Comparison of ENCODE assay signal across 18 cellular contexts in genomic region chr12:58388261-58388660, GRCh38.
DNase-seq lines count a peak whose midpoint lies in the region; ATAC-seq, FAIRE-seq and TF ChIP-seq lines count a peak whose summit lies in the region.
"Had no signal": no experiment of that assay in that cellular context is flagged by ENCODE, and none has a peak within 500 bp of the region (broad histone marks: within the 10 kb centered on the region; RNA-seq: fewer than 3 reads in every experiment).

No MANE protein-coding gene starts in this region.

- H4K20me1 ChIP-seq in astrocyte (ENCODE audit: insufficient read depth, low read length) = no peaks in the 10 kb centered on the region
- no peaks in the 10 kb centered on the region for H4K20me1 ChIP-seq in H9 (ENCODE audit: control insufficient read depth, insufficient read depth, insufficient read length)

- H2BK15ac ChIP-seq in mesenchymal stem cell (ENCODE audit: low read depth, poor library complexity, severe bottlenecking) (no peak overlapping the region), H9 (ENCODE audit: low read depth, low read length) (no peak overlapping the region)

- no peak overlapping the region for H3K4me3 Mint-ChIP-seq in astrocyte (ENCODE audit: unreplicated experiment)
- H3K4me3 Mint-ChIP-seq in H9 = no peak overlapping the region
- H3K4me3 Mint-ChIP-seq: CD4-positive, alpha-beta memory T cell; IgD-negative memory B cell had no signal

- H3K27ac ChIP-seq in astrocyte (ENCODE audit: low read depth, low read length) (peak overlapping the region; percentile 57), mesenchymal stem cell (ENCODE audit: low read length, poor library complexity, severe bottlenecking) (no peak overlapping the region), body of pancreas (no peak overlapping the region), H9 (ENCODE audit: insufficient read length, low read depth, low read length) (no peak overlapping the region)
- H3K27ac ChIP-seq: SK-N-MC had no signal

- H3K36me3 ChIP-seq in astrocyte (ENCODE audit: insufficient read depth, low read length) (no peaks in the 10 kb centered on the region), mesenchymal stem cell (ENCODE audit: control insufficient read depth in 1 of 2, insufficient read depth in 2 of 2, low read depth in 1 of 2, low read length in 2 of 2) (no peaks in the 10 kb centered on the region), body of pancreas (replicated peaks in 1 of 2; ENCODE audit: insufficient read depth in 1 of 2, low read depth in 2 of 2) (no peaks in the 10 kb centered on the region)

- H2AK5ac ChIP-seq in mesenchymal stem cell (ENCODE audit: low read length, severe bottlenecking) (peak overlapping the region; percentile 7), H9 (ENCODE audit: insufficient read length, low read length) (no peak overlapping the region)

- no peak overlapping the region for H3T11ph ChIP-seq in H9 (ENCODE audit: low read length)

- peak overlapping the region; percentile 0 for H2AFZ ChIP-seq in astrocyte (ENCODE audit: low read depth, low read length)
- no peak overlapping the region for H2AFZ ChIP-seq in mesenchymal stem cell (ENCODE audit: low read depth, low read length)
- no peak overlapping the region for H2AFZ ChIP-seq in H9 (ENCODE audit: low read length)

- H3K23me2 ChIP-seq in H9 (ENCODE audit: insufficient read length, low read depth, low read length, poor library complexity, severe bottlenecking) = no peaks in the 10 kb centered on the region

- peak; percentile 18 for DNase-seq in ELR (ENCODE audit: low read depth)
- peak; percentile 59 for DNase-seq in M059J (ENCODE audit: low read depth)
- peak; percentile 30 for DNase-seq in astrocyte (ENCODE audit: low read depth)
- no peak for DNase-seq in mesenchymal stem cell
- DNase-seq in body of pancreas = no peak
- no peak for DNase-seq in GOT3 (lab: John Stamatoyannopoulos, UW)
- DNase-seq in H9 = no peak
- DNase-seq: CD4-positive, alpha-beta memory T cell; DND-41; GF-D8; H7; NCI-H187; NK-92 treated with Interleukin-12 subunit alpha and Interleukin-12 subunit beta, amount 100 ng/mL, for 24 hours had no signal

- peaks cover 19% of the 10 kb centered on the region for H3K4me1 ChIP-seq in astrocyte (ENCODE audit: insufficient read depth, low read length)
- no peaks in the 10 kb centered on the region for H3K4me1 ChIP-seq in mesenchymal stem cell (ENCODE audit: control insufficient read depth, insufficient read depth, low read depth, low read length)
- H3K4me1 ChIP-seq in body of pancreas = no peaks in the 10 kb centered on the region
- peaks cover 4% of the 10 kb centered on the region; the same call in 1 of the 2 replicates for H3K4me1 ChIP-seq in H9 (ENCODE audit: insufficient read depth, low read length)

- H2BK5ac ChIP-seq in mesenchymal stem cell (ENCODE audit: low read depth, low read length, poor library complexity, severe bottlenecking) (no peak overlapping the region), H9 (ENCODE audit: insufficient read length, low read length) (no peak overlapping the region)

- no peaks in the 10 kb centered on the region for H3K79me2 ChIP-seq in astrocyte (ENCODE audit: insufficient read depth, low read length)
- H3K79me2 ChIP-seq in H9 (ENCODE audit: insufficient read depth, low read length) = no peaks in the 10 kb centered on the region

- no peak overlapping the region for H3K56ac ChIP-seq in H9 (ENCODE audit: insufficient read length, low read depth, low read length)

- H3K18ac ChIP-seq in mesenchymal stem cell (ENCODE audit: low read depth in 1 of 2, low read length in 2 of 2) (no peak overlapping the region), H9 (ENCODE audit: insufficient read length, low read depth, low read length) (no peak overlapping the region)

- H3K9me3 ChIP-seq in astrocyte (ENCODE audit: insufficient read depth, low read depth, low read length) (no peaks in the 10 kb centered on the region), mesenchymal stem cell (ENCODE audit: control insufficient read depth, low read length) (no peaks in the 10 kb centered on the region), body of pancreas (no peaks in the 10 kb centered on the region), H9 (ENCODE audit: control insufficient read depth, low read depth, low read length) (no peaks in the 10 kb centered on the region)

- TF ChIP-seq CTCF in astrocyte (IDR thresholded peaks at IDR 0.05; ENCODE audit: insufficient read depth, low read depth, low read length) (no peak), body of pancreas (IDR thresholded peaks at IDR 0.05) (no peak), H9 (conservative IDR thresholded peaks at IDR 0.05) (no peak)

- no peaks in the 10 kb centered on the region for H3K36me3 Mint-ChIP-seq in astrocyte (ENCODE audit: low read depth, unreplicated experiment)
- H3K36me3 Mint-ChIP-seq in H9 (ENCODE audit: insufficient read depth in 1 of 3, low read depth in 3 of 3) = no peaks in the 10 kb centered on the region; a peak in 1 of 7 replicates
- H3K36me3 Mint-ChIP-seq: CD4-positive, alpha-beta memory T cell had no signal

- H2BK120ac ChIP-seq in mesenchymal stem cell (ENCODE audit: low read depth, low read length) (no peak overlapping the region), H9 (ENCODE audit: low read depth, low read length, poor library complexity, severe bottlenecking) (no peak overlapping the region)

- H3K4me1 Mint-ChIP-seq in astrocyte (ENCODE audit: low read depth, unreplicated experiment) = peaks cover 28% of the 10 kb centered on the region
- H3K4me1 Mint-ChIP-seq in H9 = peaks cover 5 to 9% of the 10 kb centered on the region in 2 experiments
- H3K4me1 Mint-ChIP-seq: CD4-positive, alpha-beta memory T cell; IgD-negative memory B cell had no signal

- H3K79me1 ChIP-seq in mesenchymal stem cell (replicated peaks; ENCODE audit: low read length, poor library complexity, severe bottlenecking) (no peaks in the 10 kb centered on the region), H9 (ENCODE audit: insufficient read depth, low read depth, low read length, poor library complexity, severe bottlenecking) (no peaks in the 10 kb centered on the region)

- H3K9me3 Mint-ChIP-seq in astrocyte (ENCODE audit: unreplicated experiment) (no peaks in the 10 kb centered on the region), H9 (no peaks in the 10 kb centered on the region; a peak in 2 of 5 replicates)
- H3K9me3 Mint-ChIP-seq: CD4-positive, alpha-beta memory T cell; IgD-negative memory B cell had no signal

- TF ChIP-seq POLR2A in body of pancreas (IDR thresholded peaks at IDR 0.05) = no peak

- H4K5ac ChIP-seq in H9 (ENCODE audit: insufficient read length, low read depth, low read length) = no peak overlapping the region

- H3K4me2 ChIP-seq in astrocyte (ENCODE audit: low read length) = peak overlapping the region; percentile 28
- no peak overlapping the region for H3K4me2 ChIP-seq in mesenchymal stem cell (ENCODE audit: low read length, poor library complexity, severe bottlenecking)
- H3K4me2 ChIP-seq in H9 (ENCODE audit: insufficient read depth, insufficient read length, low read length) = no peak overlapping the region

- H3K23ac ChIP-seq in mesenchymal stem cell (ENCODE audit: low read length in 2 of 2) = no peak overlapping the region
- no peak overlapping the region for H3K23ac ChIP-seq in H9 (ENCODE audit: insufficient read length, low read depth, low read length)

- H3K9ac ChIP-seq in astrocyte (ENCODE audit: low read length) (no peak overlapping the region), mesenchymal stem cell (ENCODE audit: low read length) (no peak overlapping the region), H9 (ENCODE audit: extremely low read depth, insufficient read length, low read length) (no peak overlapping the region)

- no peak overlapping the region for H4K8ac ChIP-seq in mesenchymal stem cell (ENCODE audit: low read length)
- H4K8ac ChIP-seq in H9 (replicated peaks; ENCODE audit: insufficient read length, low read depth, low read length) = no peak overlapping the region

- ATAC-seq in HG03039 (IDR thresholded peaks at IDR 0.05; ENCODE audit: unreplicated experiment) = no peak
- no peak for ATAC-seq in body of pancreas
- ATAC-seq: Right ventricle myocardium inferior had no signal

- H3K4me3 ChIP-seq in astrocyte (ENCODE audit: insufficient read depth, low read depth, low read length) = no peak overlapping the region
- no peak overlapping the region for H3K4me3 ChIP-seq in mesenchymal stem cell (ENCODE audit: insufficient read depth in 1 of 2, low read depth in 1 of 2, low read length in 2 of 2)
- no peak overlapping the region for H3K4me3 ChIP-seq in body of pancreas
- H3K4me3 ChIP-seq: SK-N-MC had no signal

- no peak overlapping the region for H3K14ac ChIP-seq in mesenchymal stem cell (ENCODE audit: low read length in 2 of 2)
- H3K14ac ChIP-seq in H9 (ENCODE audit: insufficient read depth, low read length) = no peak overlapping the region

- 94% methylated on average over 1 of the region's 2 CpGs for WGBS in mesenchymal stem cell
- 75 to 76% methylated on average over 2 of the region's 2 CpGs for WGBS in body of pancreas, 2 donors
- no CpG with 5 or more reads among the region's 2 CpGs for WGBS in H9 (ENCODE audit: extremely low coverage, insufficient read length, low lambda C conversion rate)

- H4K91ac ChIP-seq in mesenchymal stem cell (ENCODE audit: low read length) = no peak overlapping the region
- H4K91ac ChIP-seq in H9 (ENCODE audit: insufficient read length, low read depth, low read length) = no peak overlapping the region

- H2BK12ac ChIP-seq in mesenchymal stem cell (ENCODE audit: low read length in 2 of 2) (no peak overlapping the region), H9 (ENCODE audit: insufficient read length, low read depth, low read length) (no peak overlapping the region)

- H3K27me3 Mint-ChIP-seq in astrocyte (ENCODE audit: low read depth, unreplicated experiment) (no peaks in the 10 kb centered on the region), H9 (ENCODE audit: low read depth) (no peaks in the 10 kb centered on the region)

- no peak for FAIRE-seq in astrocyte (lab: Jason Lieb, UNC)
- FAIRE-seq: GM12891 had no signal

- H3K27me3 ChIP-seq in astrocyte (ENCODE audit: insufficient read depth, low read length) (no peaks in the 10 kb centered on the region), mesenchymal stem cell (ENCODE audit: control insufficient read depth in 1 of 2, insufficient read depth in 1 of 2, low read length in 2 of 2) (no peaks in the 10 kb centered on the region), body of pancreas (no peaks in the 10 kb centered on the region), H9 (ENCODE audit: insufficient read depth, low read length) (no peaks in the 10 kb centered on the region)

- no peak overlapping the region for H2BK20ac ChIP-seq in H9 (ENCODE audit: low read depth, low read length, poor library complexity, severe bottlenecking)

- H3K27ac Mint-ChIP-seq in astrocyte (ENCODE audit: unreplicated experiment) (peak overlapping the region; percentile 44), H9 (no peak overlapping the region)
- H3K27ac Mint-ChIP-seq: IgD-negative memory B cell had no signal

- intact Hi-C loops in body of pancreas (cut with DNase I) = no loop called here

- H3K4ac ChIP-seq in mesenchymal stem cell (ENCODE audit: low read depth in 1 of 2, low read length in 2 of 2) = no peak overlapping the region
- no peak overlapping the region for H3K4ac ChIP-seq in H9 (ENCODE audit: low read depth, low read length)

Comparison
In these comparisons a context has a peak if more than half of its experiments do, and no peak if none do; other contexts are left out.
1. DNase-seq: peak in ELR (single experiment), M059J (single experiment) and astrocyte (single experiment); none in mesenchymal stem cell (single experiment), body of pancreas (0 of 4), GOT3 (single experiment) and H9 (single experiment).